ENCODE assay signal across 1 cellular context in the genomic region with DNA sequence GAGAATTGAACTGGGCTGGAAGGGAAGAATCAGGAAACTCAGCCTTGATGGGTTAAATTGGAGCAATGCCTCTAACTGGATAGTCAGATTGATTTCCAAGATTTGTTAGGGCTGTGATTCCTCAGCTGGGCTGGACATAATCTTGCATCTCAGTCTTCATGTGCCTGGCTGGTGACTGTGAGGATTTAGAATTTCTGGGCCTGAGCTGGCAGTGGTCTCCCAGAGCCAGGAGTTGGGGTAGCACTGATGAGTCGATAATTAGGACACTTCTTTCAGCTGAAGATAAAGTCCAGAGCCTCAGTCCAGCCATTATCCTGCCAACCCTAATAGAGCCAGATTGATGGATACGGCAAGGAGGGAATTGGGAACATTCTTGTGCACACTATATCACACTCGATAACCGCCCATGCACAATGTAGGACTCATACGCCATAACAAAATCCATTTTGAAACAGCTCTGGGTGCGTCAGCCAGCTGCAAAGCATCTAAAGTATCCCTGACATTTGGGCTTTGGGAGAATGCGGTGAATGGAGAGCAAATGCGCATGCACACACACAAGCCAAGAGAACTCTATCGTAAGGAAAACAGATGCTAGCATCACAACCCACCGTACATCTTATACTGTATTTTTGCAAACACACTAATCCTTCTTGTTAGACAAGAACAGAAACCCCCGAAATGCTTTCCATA.
A peak's percentile ranks its signal among the peaks of the same experiment; 100 is the strongest.
TF ChIP-seq lines count a peak whose summit lies in the region.

No MANE protein-coding gene starts in this region.

TF ChIP-seq in IMR-90, 13 proteins besides CTCF, POLR2A, EP300 and RAD21:
- no peak for TF ChIP-seq CHD1 (IDR thresholded peaks at IDR 0.05; ENCODE audit: low read depth, low read length)
- TF ChIP-seq CEBPB (IDR thresholded peaks at IDR 0.05; ENCODE audit: low read depth, low read length) = peak; percentile 41; the same call in 1 of the 2 replicates
- peak; percentile 7; the same call in 1 of the 2 replicates for TF ChIP-seq FOS (IDR thresholded peaks at IDR 0.05; ENCODE audit: low read depth, low read length)
